In genomic region chrX:119026344-119026743, GRCh38 we compare ENCODE assay signal across 15 cellular contexts. TPM values are rescaled to one million over a fixed set of nuclear protein-coding genes. Genes with fewer than 3 reads are reported as not detected.
"Had no signal": no experiment of that assay in that cellular context is flagged by ENCODE, and none has a peak within 500 bp of the region (broad histone marks: within the 10 kb centered on the region; RNA-seq: fewer than 3 reads in every experiment).

No MANE protein-coding gene starts in this region.

RNA-seq across cellular contexts. Expression of gene CT47C1, which starts 46.4 kb away (rescaled TPM):
- total RNA-seq: activated B cell treated with CpG ODN at 0.5 μM for 24 hours; activated CD4-positive, alpha-beta memory T cell treated with anti-CD3 and anti-CD28 coated beads for 36 hours; activated CD4-positive, alpha-beta memory T cell treated with anti-CD3 and anti-CD28 coated beads, Interleukin-2, amount 10 ng/mL, durations not matched to agents 7 days and 5 days; activated CD4-positive, alpha-beta T cell treated with anti-CD3 and anti-CD28 coated beads for 36 hours; activated CD4-positive, alpha-beta T cell treated with anti-CD3 and anti-CD28 coated beads, Interleukin-2, amount 10 ng/mL, durations not matched to agents 24 days and 14 days; activated CD4-positive, alpha-beta T cell treated with anti-CD3 and anti-CD28 coated beads, Interleukin-2, amount 10 ng/mL, durations not matched to agents 7 days and 5 days; activated CD8-positive, alpha-beta memory T cell treated with anti-CD3 and anti-CD28 coated beads for 36 hours; activated CD8-positive, alpha-beta memory T cell treated with anti-CD3 and anti-CD28 coated beads, Interleukin-2, amount 10 ng/mL, durations not matched to agents 7 days and 5 days; activated CD8-positive, alpha-beta T cell treated with anti-CD3 and anti-CD28 coated beads for 36 hours; activated CD8-positive, alpha-beta T cell treated with anti-CD3 and anti-CD28 coated beads, Interleukin-2, amount 10 ng/mL, durations not matched to agents 7 days and 5 days; T-cell; T-helper 1 cell treated with Interleukin-12 subunit alpha and Interleukin-12 subunit beta and Interleukin-4 antibody, amounts not matched to agents 30 ng/mL and 1 ng/mL, for 36 hours; T-helper 17 cell; T-helper 2 cell treated with Interferon-gamma antibody and Interleukin-4, amounts not matched to agents 100 ng/mL and 5 ng/mL, for 36 hours; WTC11 had no signal

RNA-seq across cellular contexts. Expression of gene LONRF3, which starts 51.9 kb away (rescaled TPM):
- total RNA-seq: T-helper 2 cell treated with Interferon-gamma antibody and Interleukin-4, amounts not matched to agents 100 ng/mL and 5 ng/mL, for 36 hours; WTC11 had no signal
